Comparison of ENCODE assay signal across 30 cellular contexts in genomic region chr22:32132126-32132525, GRCh38. TPM values are rescaled to one million over a fixed set of nuclear protein-coding genes. Genes with fewer than 3 reads are reported as not detected.
"Had no signal": no experiment of that assay in that cellular context is flagged by ENCODE, and none has a peak within 500 bp of the region (broad histone marks: within the 10 kb centered on the region; RNA-seq: fewer than 3 reads in every experiment).

No MANE protein-coding gene starts in this region.

- H3K4me3 ChIP-seq: stomach, suprapubic skin, testis, thoracic aorta, thyroid gland, tibial artery, tibial nerve, transverse colon, upper lobe of left lung, upper lobe of right lung, uterus, vagina had no signal

- H3K9me3 ChIP-seq: stomach, suprapubic skin, testis, thoracic aorta, thyroid gland, tibial artery, tibial nerve, transverse colon, upper lobe of left lung, upper lobe of right lung, uterus, vagina had no signal

- H3K27ac ChIP-seq: stomach, suprapubic skin, testis, thoracic aorta, thyroid gland, tibial artery, tibial nerve, transverse colon, upper lobe of left lung, upper lobe of right lung, uterus, vagina had no signal

- ATAC-seq: stimulated activated effector memory CD8-positive, alpha-beta T cell treated with anti-CD3 and anti-CD28 coated beads, Interleukin-12 subunit alpha, Interleukin-12 subunit beta, amount 100 ng/mL, for 72 hours; stimulated activated memory B cell treated with anti-CD40 and anti-IgM and Interleukin-4, amounts not matched to agents 10 μg/mL and 1 μg/mL and 100 μg/mL, for 72 hours; stimulated activated naive B cell treated with anti-CD40 and anti-IgM and Interleukin-4, amounts not matched to agents 10 μg/mL and 1 μg/mL and 100 μg/mL, for 72 hours; stimulated activated naive CD8-positive, alpha-beta T cell treated with anti-CD3 and anti-CD28 coated beads, Interleukin-15, amount 100 ng/mL, for 72 hours; stimulated activated naive CD8-positive, alpha-beta T cell treated with anti-CD3 and anti-CD28 coated beads, Interleukin-15, Interleukin-2, amounts not matched to agents 100 U/mL and 50 U/mL, for 24 hours; upper lobe of right lung had no signal

- DNase-seq: stimulated activated CD4-positive, alpha-beta T cell treated with anti-CD3 and anti-CD28 coated beads, Interleukin-2, amount 100 ng/mL, for 48 hours; stimulated activated CD4-positive, alpha-beta T cell treated with anti-CD3 and anti-CD28 coated beads, Interleukin-4, amount 100 ng/mL, for 1 hour; stimulated activated CD4-positive, alpha-beta T cell treated with anti-CD3 and anti-CD28 coated beads, Interleukin-4, amount 100 ng/mL, for 24 hours; stimulated activated CD4-positive, alpha-beta T cell treated with anti-CD3 and anti-CD28 coated beads, Interleukin-4, amount 100 ng/mL, for 4 hours; stimulated activated CD8-positive, alpha-beta memory T cell treated with anti-CD3 and anti-CD28 coated beads, Interleukin-4, amount 100 ng/mL, for 48 hours; stimulated activated naive B cell treated with anti-CD40 and anti-IgM and Interleukin-4, amounts not matched to agents 10 μg/mL and 1 μg/mL and 100 μg/mL, for 72 hours; stimulated activated naive CD4-positive, alpha-beta T cell; stimulated activated naive CD4-positive, alpha-beta T cell treated with Interleukin-2 at 50 U/mL for 16 hours; stimulated activated naive CD8-positive, alpha-beta T cell treated with anti-CD3 and anti-CD28 coated beads, Interleukin-15, amount 100 ng/mL, for 72 hours; stimulated activated naive CD8-positive, alpha-beta T cell treated with anti-CD3 and anti-CD28 coated beads, Interleukin-15, Interleukin-2, amounts not matched to agents 100 U/mL and 50 U/mL, for 24 hours; stomach; substantia nigra; testis; thyroid gland; tibial artery; transverse colon; trophoblast cell; upper lobe of right lung; uterus had no signal

- H3K27me3 ChIP-seq: testis, thyroid gland, tibial nerve, transverse colon, upper lobe of left lung, upper lobe of right lung, uterus, vagina had no signal

- H3K36me3 ChIP-seq: stomach, suprapubic skin, thoracic aorta, thyroid gland, tibial artery, tibial nerve, transverse colon, upper lobe of left lung, upper lobe of right lung, uterus, vagina had no signal

- H3K4me1 ChIP-seq: stomach, suprapubic skin, testis, thyroid gland, tibial artery, tibial nerve, upper lobe of left lung, upper lobe of right lung, uterus, vagina had no signal

RNA-seq across cellular contexts. Expression of gene C22orf42, which starts 27.0 kb away (rescaled TPM):
- total RNA-seq: stomach, subcutaneous adipose tissue, suprapubic skin, temporal lobe, thoracic aorta, thyroid gland, tibial nerve, transverse colon, upper lobe of left lung, upper lobe of right lung, ureter, urinary bladder, uterus, vagina had no signal
- polyA plus RNA-seq: urinary bladder had no signal
